ENCODE assay signal across 16 cellular contexts in genomic region chr20:23046431-23046830, GRCh38. TPM values are rescaled to one million over a fixed set of nuclear protein-coding genes. Genes with fewer than 3 reads are reported as not detected.
DNase-seq lines count a peak whose midpoint lies in the region; ATAC-seq, FAIRE-seq and TF ChIP-seq lines count a peak whose summit lies in the region.
"Had no signal": no experiment of that assay in that cellular context is flagged by ENCODE, and none has a peak within 500 bp of the region (broad histone marks: within the 10 kb centered on the region; RNA-seq: fewer than 3 reads in every experiment).

No MANE protein-coding gene starts in this region.

- no peak overlapping the region for H3K4ac ChIP-seq in trophoblast cell (ENCODE audit: low read depth, low read length)

- no peak overlapping the region for H3K9ac ChIP-seq in trophoblast cell (ENCODE audit: low read length)

- peak overlapping the region; percentile 79 for H3K4me2 ChIP-seq in A549
- H3K4me2 ChIP-seq in trophoblast cell (ENCODE audit: low read length), result no peak overlapping the region

- DNase-seq in A549 (ENCODE audit: low read depth in 1 of 2, low spot score in 1 of 2), result no peak
- peak; percentile 49 for DNase-seq in NB4 (ENCODE audit: low read depth)
- DNase-seq in esophagus muscularis mucosa (ENCODE audit: extremely low spot score), result no peak
- DNase-seq in trophoblast cell, result peak; percentile 32 to 74
- no peak for DNase-seq in DMS153 treated with DMSO at 0.1 percent for 48 hours (lab: John Stamatoyannopoulos, UW; ENCODE audit: unreplicated experiment)
- no peak for DNase-seq in globus pallidus (ENCODE audit: low spot score)
- DNase-seq: activated CD4-positive, CD25-positive, alpha-beta regulatory T cell treated with anti-CD3 and anti-CD28 coated beads, Interleukin-2, amount 50 U/mL, for 72 hours; activated CD8-positive, alpha-beta memory T cell treated with anti-CD3 and anti-CD28 coated beads, Interleukin-2, amount 10 ng/mL, durations not matched to agents 7 days and 5 days; activated effector memory CD4-positive, alpha-beta T cell treated with Interleukin-2 at 50 U/mL for 16 hours; HCEC 1CT; NCI-H1092; SJCRH30; stimulated activated naive B cell treated with anti-CD40 and anti-IgM and Interleukin-4, amounts not matched to agents 10 μg/mL and 1 μg/mL and 100 μg/mL, for 72 hours had no signal

- no peak overlapping the region for H2BK120ac ChIP-seq in trophoblast cell (ENCODE audit: insufficient read depth, low read length, poor library complexity)

- H3K27me3 ChIP-seq in esophagus muscularis mucosa (peaks cover 0 to 98% (median 14%) of the 10 kb centered on the region in 4 donors), trophoblast cell (ENCODE audit: insufficient read depth, low read length) (peaks cover 31% of the 10 kb centered on the region)
- H3K27me3 ChIP-seq: SJCRH30 had no signal

- H2AFZ ChIP-seq in trophoblast cell (ENCODE audit: insufficient read depth, low read length, poor library complexity), result no peak overlapping the region

- POLR2A ChIA-PET in A549 (lab: Yijun Ruan, JAX), result interaction anchor here (1.3 to 1.8 kb wide), 3 partner anchors 84 to 283 kb away, joined by 3 to 7 read pairs (median 4); no protein-coding TSS in a partner anchor

- no peak overlapping the region for H2AK5ac ChIP-seq in trophoblast cell (ENCODE audit: low read length)

- H3K36me3 ChIP-seq in esophagus muscularis mucosa (peaks cover 0 to 16% (median 0%) of the 10 kb centered on the region in 4 donors), trophoblast cell (ENCODE audit: control insufficient read depth in 1 of 2, insufficient read depth in 2 of 2, low read length in 2 of 2) (no peaks in the 10 kb centered on the region)
- H3K36me3 ChIP-seq: SJCRH30 had no signal

- peaks cover 6% of the 10 kb centered on the region for H3K79me1 ChIP-seq in trophoblast cell (ENCODE audit: low read length)

- TF ChIP-seq RAD21 in A549 (conservative IDR thresholded peaks at IDR 0.05 in 1 of 2, IDR thresholded peaks at IDR 0.05 in 1 of 2), result no peak

- TF ChIP-seq EP300 in A549 (IDR thresholded peaks at IDR 0.05) (no peak), esophagus muscularis mucosa (IDR thresholded peaks at IDR 0.05) (no peak)

- CTCF ChIA-PET in A549 (lab: Yijun Ruan, JAX), result interaction anchor here (0.6 to 11.1 kb wide), 10 partner anchors 8 to 354 kb away, joined by 3 to 190 read pairs (median 10); no protein-coding TSS in a partner anchor

- ATAC-seq in A549 (no peak), HG02852 (IDR thresholded peaks at IDR 0.05; ENCODE audit: unreplicated experiment) (no peak), HG02623 (IDR thresholded peaks at IDR 0.05; ENCODE audit: unreplicated experiment) (no peak)
- ATAC-seq: activated CD8-positive, alpha-beta memory T cell treated with anti-CD3 and anti-CD28 coated beads, Interleukin-2, amount 10 ng/mL, durations not matched to agents 7 days and 5 days; stimulated activated naive B cell treated with anti-CD40 and anti-IgM and Interleukin-4, amounts not matched to agents 10 μg/mL and 1 μg/mL and 100 μg/mL, for 72 hours had no signal

- peak overlapping the region; percentile 72 for H3K4me3 ChIP-seq in A549
- H3K4me3 ChIP-seq in NB4 (ENCODE audit: low read depth, low read length), result no peak overlapping the region
- peak overlapping the region; percentile 56 to 65 (median 60) for H3K4me3 ChIP-seq in esophagus muscularis mucosa
- H3K4me3 ChIP-seq in trophoblast cell (ENCODE audit: low read depth, low read length), result no peak overlapping the region
- H3K4me3 ChIP-seq: SJCRH30 had no signal

- TF ChIP-seq CTCF in A549 (IDR thresholded peaks at IDR 0.05) (no peak), NB4 (IDR thresholded peaks at IDR 0.05; ENCODE audit: low read depth, low read length) (no peak), esophagus muscularis mucosa (IDR thresholded peaks at IDR 0.05) (no peak)

- TF ChIP-seq POLR2A in A549 (IDR thresholded peaks at IDR 0.05; ENCODE audit: low read length), result no peak
- no peak for TF ChIP-seq POLR2A in NB4 (IDR thresholded peaks at IDR 0.05; ENCODE audit: extremely low read depth, insufficient read length)
- no peak for TF ChIP-seq POLR2A in esophagus muscularis mucosa (IDR thresholded peaks at IDR 0.05; ENCODE audit: low read depth)

- no peak overlapping the region for H4K12ac ChIP-seq in trophoblast cell (ENCODE audit: low read depth, low read length)

- no peak overlapping the region for H3K23ac ChIP-seq in trophoblast cell (ENCODE audit: low read length)

- H3K79me2 ChIP-seq in trophoblast cell (ENCODE audit: control insufficient read depth, insufficient read depth, low read length, poor library complexity), result peaks cover 2% of the 10 kb centered on the region

- H2BK5ac ChIP-seq in trophoblast cell (ENCODE audit: low read depth, low read length, poor library complexity), result no peak overlapping the region

- H4K91ac ChIP-seq in trophoblast cell (ENCODE audit: low read depth, low read length), result no peak overlapping the region

- peak overlapping the region; percentile 38 to 93 for H3K27ac ChIP-seq in A549
- no peak overlapping the region for H3K27ac ChIP-seq in esophagus muscularis mucosa (replicated peaks in 1 of 4)
- no peak overlapping the region for H3K27ac ChIP-seq in trophoblast cell (ENCODE audit: low read depth, low read length)
- H3K27ac ChIP-seq: SJCRH30 had no signal

- no peak overlapping the region for H3K14ac ChIP-seq in trophoblast cell (ENCODE audit: low read length)

- peaks cover 45% of the 10 kb centered on the region for H3K4me1 ChIP-seq in A549
- H3K4me1 ChIP-seq in esophagus muscularis mucosa, result peaks cover 26 to 61% (median 42%) of the 10 kb centered on the region in 4 donors
- peaks cover 34 to 42% of the 10 kb centered on the region in 2 experiments for H3K4me1 ChIP-seq in trophoblast cell (ENCODE audit: control insufficient read depth in 1 of 2, insufficient read depth in 2 of 2, low read length in 2 of 2)
- H3K4me1 ChIP-seq: SJCRH30 had no signal

- no peak overlapping the region for H4K8ac ChIP-seq in trophoblast cell (ENCODE audit: low read depth, low read length)

- FAIRE-seq in A549 (lab: Jason Lieb, UNC), result no peak
- FAIRE-seq: colon had no signal

- H2BK12ac ChIP-seq in trophoblast cell (ENCODE audit: low read length), result no peak overlapping the region

- no peak overlapping the region for H3K18ac ChIP-seq in trophoblast cell (ENCODE audit: low read length)

- intact Hi-C loops in esophagus muscularis mucosa (cut with DNase I), result no loop called here

- H3K9me3 ChIP-seq in A549, result no peaks in the 10 kb centered on the region
- H3K9me3 ChIP-seq in esophagus muscularis mucosa, result no peaks in the 10 kb centered on the region
- peaks cover 7% of the 10 kb centered on the region for H3K9me3 ChIP-seq in trophoblast cell (ENCODE audit: insufficient read depth, low read depth, low read length)
- H3K9me3 ChIP-seq: SJCRH30 had no signal

TF ChIP-seq in A549, 52 proteins besides CTCF, POLR2A, EP300 and RAD21:
- TF ChIP-seq NPAS2 (CRISPR knock-in tag; IDR thresholded peaks at IDR 0.05; ENCODE audit: borderline replicate concordance) (no peak), FOSL2 (IDR thresholded peaks at IDR 0.05) (no peak), FOSL2 (CRISPR knock-in tag; IDR thresholded peaks at IDR 0.05) (no peak), JUN (IDR thresholded peaks at IDR 0.05) (no peak), E2F6 (IDR thresholded peaks at IDR 0.05; ENCODE audit: borderline replicate concordance, low read depth) (no peak), POLR2AphosphoS2 (conservative IDR thresholded peaks at IDR 0.05; ENCODE audit: low read length) (no peak)
TF ChIP-seq in A549: peak in this region for 0.

RNA-seq across cellular contexts. Expression of gene THBD, which starts 3.0 kb away (rescaled TPM):
- polyA plus RNA-seq in A549 (2011; rRNA removed) (26.8 and 29.6 TPM in 2 replicates), A549 (2017; fragmentation: RNase III; extraction: RNeasy Plus Mini Kit Qiagen cat#74134 plus additional on column Dnase treatment) (19.1 to 28.1 TPM (median 25.8 TPM) in 3 replicates)
- 16.5 and 21.6 TPM in 2 replicates for polyA plus RNA-seq in A549 (2012; cell fraction: cytosol; rRNA removed)
- 40.4 and 67.1 TPM in 2 replicates for polyA plus RNA-seq in A549 (2012; cell fraction: nucleus; rRNA removed)
- polyA minus RNA-seq in A549 (2011; rRNA and poly(A)+ RNA removed), result 9.7 and 9.9 TPM in 2 replicates
- 100 to 1,000 TPM in 1 of 4 donors, 10 to 100 TPM in 3; 22.4 to 206 (median 47.3) TPM for total RNA-seq in esophagus muscularis mucosa
- 0.70 and 0.90 TPM in 2 replicates for polyA plus RNA-seq in trophoblast cell (2013)
- total RNA-seq: activated CD8-positive, alpha-beta memory T cell treated with anti-CD3 and anti-CD28 coated beads, Interleukin-2, amount 10 ng/mL, durations not matched to agents 7 days and 5 days; SJCRH30 had no signal

RNA-seq across cellular contexts. Expression of gene SSTR4, which starts 11.3 kb away (rescaled TPM):
- polyA plus RNA-seq in A549 (2011; rRNA removed), result 0.07 TPM in 1 of 2 replicates, not detected in the other
- 0.06 and 0.07 TPM in 2 replicates for polyA plus RNA-seq in A549 (2012; cell fraction: cytosol; rRNA removed)
- polyA plus RNA-seq in A549 (2012; cell fraction: nucleus; rRNA removed), result 0.24 TPM in 1 of 2 replicates, not detected in the other
- polyA plus RNA-seq in A549 (2017; fragmentation: RNase III; extraction: RNeasy Plus Mini Kit Qiagen cat#74134 plus additional on column Dnase treatment), result 0.08 TPM in 2 of 3 replicates, not detected in the other
- not detected in 2 replicates for polyA minus RNA-seq in A549 (2011; rRNA and poly(A)+ RNA removed)
- total RNA-seq in esophagus muscularis mucosa, result not detected
- not detected in 2 replicates for polyA plus RNA-seq in trophoblast cell (2013)
- total RNA-seq: activated CD8-positive, alpha-beta memory T cell treated with anti-CD3 and anti-CD28 coated beads, Interleukin-2, amount 10 ng/mL, durations not matched to agents 7 days and 5 days; SJCRH30 had no signal

RNA-seq across cellular contexts. Expression of gene CD93, which starts 39.7 kb away (rescaled TPM):
- polyA plus RNA-seq in A549 (2011; rRNA removed), result not detected in 2 replicates
- polyA plus RNA-seq in A549 (2012; cell fraction: cytosol; rRNA removed), result not detected in 2 replicates
- not detected in 2 replicates for polyA plus RNA-seq in A549 (2012; cell fraction: nucleus; rRNA removed)
- polyA plus RNA-seq in A549 (2017; fragmentation: RNase III; extraction: RNeasy Plus Mini Kit Qiagen cat#74134 plus additional on column Dnase treatment), result not detected in 3 replicates
- polyA minus RNA-seq in A549 (2011; rRNA and poly(A)+ RNA removed), result not detected in 2 replicates
- 10 to 100 TPM; 24.5 to 80.7 (median 66.0) TPM for total RNA-seq in esophagus muscularis mucosa
- under 0.01 TPM in 1 of 2 replicates, not detected in the other for polyA plus RNA-seq in trophoblast cell (2013)
- total RNA-seq: SJCRH30 had no signal

Comparison
In these comparisons a context has a peak if more than half of its experiments do, and no peak if none do; other contexts are left out.
1. DNase-seq: peak in NB4 (single experiment) and trophoblast cell (2 of 2); none in A549 (0 of 2), esophagus muscularis mucosa (single experiment), DMS153 treated with DMSO at 0.1 percent for 48 hours (single experiment) and globus pallidus (single experiment).
2. H3K27ac ChIP-seq: peak in A549 (2 of 2); none in esophagus muscularis mucosa (0 of 4) and trophoblast cell (single experiment).
3. H3K4me3 ChIP-seq: peak in A549 (single experiment) and esophagus muscularis mucosa (4 of 4); none in NB4 (single experiment) and trophoblast cell (single experiment).